In the genomic region with DNA sequence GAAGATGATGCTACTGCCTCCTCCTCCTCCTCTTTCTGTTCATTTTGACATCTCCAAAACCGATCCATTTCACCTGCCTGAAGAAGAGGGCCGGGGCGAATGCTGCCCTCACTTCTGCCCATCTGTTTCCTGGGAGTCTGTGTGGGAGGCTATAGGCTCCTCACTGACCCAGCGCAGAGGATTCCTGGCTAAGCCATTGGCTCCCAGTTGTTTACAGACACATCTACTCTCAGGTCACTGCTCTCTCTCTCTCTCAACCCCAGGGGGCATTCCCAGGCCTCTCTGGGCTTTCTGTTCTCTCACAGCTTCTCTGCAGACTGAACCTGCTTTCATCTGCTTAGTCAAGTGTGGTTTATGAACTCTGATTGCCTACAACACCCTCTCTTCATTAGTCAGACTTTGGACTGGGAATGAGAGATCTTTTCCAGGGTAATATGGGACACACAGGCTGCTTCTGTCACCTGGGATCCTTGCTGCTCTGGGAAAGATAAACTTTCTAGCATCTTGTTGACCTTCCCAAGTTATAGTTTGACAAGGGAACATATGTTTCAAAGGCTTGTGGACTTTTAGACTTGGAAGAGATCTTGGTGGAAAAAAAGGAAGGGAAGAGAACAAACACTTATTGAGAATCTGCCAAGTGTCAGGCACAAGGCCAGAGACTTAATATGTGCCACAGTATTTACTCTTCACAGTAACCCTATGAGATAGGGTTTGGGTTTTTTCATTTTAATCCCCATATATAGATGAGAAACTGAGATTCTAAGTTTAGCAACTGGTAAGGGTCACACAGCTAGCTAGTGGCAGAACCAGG, we compare ENCODE assay signal across 8 cellular contexts. TPM values are rescaled to one million over a fixed set of nuclear protein-coding genes. Genes with fewer than 3 reads are reported as not detected.
DNase-seq lines count a peak whose midpoint lies in the region; ATAC-seq and TF ChIP-seq lines count a peak whose summit lies in the region.

No MANE protein-coding gene starts in this region.

- ATAC-seq in GM21447 (IDR thresholded peaks at IDR 0.05; ENCODE audit: unreplicated experiment), result peak; percentile 50
- ATAC-seq in activated B cell treated with CpG ODN at 0.5 μM for 24 hours (ENCODE audit: low read depth), result peak; percentile 64

- peak overlapping the region; percentile 99 for H3K27ac Mint-ChIP-seq in activated B cell treated with CpG ODN at 0.5 μM for 24 hours

- intact Hi-C loops in activated B cell treated with CpG ODN at 0.5 μM for 24 hours (cut with micrococcal nuclease), result loop anchor here (1.0 to 2.0 kb wide), 7 partner anchors 13 to 679 kb away; a partner anchor contains a TSS

- H3K4me3 ChIP-seq in GM06990 (replicated peaks; ENCODE audit: low read depth, low read length), result peak overlapping the region; percentile 29
- no peak overlapping the region for H3K4me3 ChIP-seq in rectal smooth muscle tissue (ENCODE audit: low read length)

- peak overlapping the region; percentile 83 for H3K4me3 Mint-ChIP-seq in activated B cell treated with CpG ODN at 0.5 μM for 24 hours

- H3K36me3 Mint-ChIP-seq in activated B cell treated with CpG ODN at 0.5 μM for 24 hours (ENCODE audit: low read depth), result no peaks in the 10 kb centered on the region

- peak; percentile 77 for DNase-seq in GM06990 (ENCODE audit: extremely low read depth, insufficient read length)
- DNase-seq in HT-29 (ENCODE audit: low spot score), result peak; percentile 79
- DNase-seq in activated B cell treated with CpG ODN at 0.5 μM for 24 hours, result peak; percentile 59
- peak; percentile 54 for DNase-seq in epithelial cell of prostate (ENCODE audit: low read depth, low spot score)
- no peak for DNase-seq in midbrain (lab: John Stamatoyannopoulos, UW)
- DNase-seq in SIG-M5 treated with dmso at 0.1 percent for 504 hours (lab: John Stamatoyannopoulos, UW; ENCODE audit: unreplicated experiment), result no peak

- POLR2A ChIA-PET in activated B cell treated with CpG ODN at 0.5 μM for 24 hours (lab: Charles Lee), result interaction anchor here (0.5 to 18.4 kb wide), 12 partner anchors 11 to 688 kb away, joined by 3 to 509 read pairs (median 6); a partner anchor contains a TSS

- CTCF ChIA-PET in activated B cell treated with CpG ODN at 0.5 μM for 24 hours (lab: Charles Lee), result interaction anchor here (1.0 to 5.4 kb wide), 10 partner anchors 10 to 136 kb away, joined by 3 to 30 read pairs (median 4); a partner anchor contains a TSS

- H3K36me3 ChIP-seq in GM06990 (ENCODE audit: control insufficient read depth, insufficient read depth, low read length) (no peaks in the 10 kb centered on the region), rectal smooth muscle tissue (ENCODE audit: control insufficient read depth, insufficient read depth, low read length) (no peaks in the 10 kb centered on the region)

- H3K4me1 Mint-ChIP-seq in activated B cell treated with CpG ODN at 0.5 μM for 24 hours, result peaks cover 75% of the 10 kb centered on the region

- H3K27me3 ChIP-seq in GM06990 (replicated peaks; ENCODE audit: control insufficient read depth, insufficient read depth, low read length), result no peaks in the 10 kb centered on the region
- H3K27me3 ChIP-seq in rectal smooth muscle tissue (ENCODE audit: control insufficient read depth, insufficient read depth, low read length), result no peaks in the 10 kb centered on the region

- peaks cover 14% of the 10 kb centered on the region for H3K4me1 ChIP-seq in rectal smooth muscle tissue (ENCODE audit: control insufficient read depth, insufficient read depth, low read length)

- peak overlapping the region; percentile 10 for H3K9ac ChIP-seq in rectal smooth muscle tissue (ENCODE audit: low read length)

- peak; percentile 23 for TF ChIP-seq CTCF in GM06990 (IDR thresholded peaks at IDR 0.05; ENCODE audit: insufficient read depth, low read length, poor library complexity, severe bottlenecking)
- no peak for TF ChIP-seq CTCF in activated B cell treated with CpG ODN at 0.5 μM for 24 hours (IDR thresholded peaks at IDR 0.05)

- H3K27ac ChIP-seq in epithelial cell of prostate (peak overlapping the region; percentile 71), rectal smooth muscle tissue (ENCODE audit: low read depth, low read length) (peak overlapping the region; percentile 55)

- no peaks in the 10 kb centered on the region for H3K9me3 Mint-ChIP-seq in activated B cell treated with CpG ODN at 0.5 μM for 24 hours

- no peaks in the 10 kb centered on the region for H3K27me3 Mint-ChIP-seq in activated B cell treated with CpG ODN at 0.5 μM for 24 hours

RNA-seq across cellular contexts. Expression of a gene that starts 30.2 kb away (rescaled TPM):
- 39.4 and 47.6 TPM in 2 replicates for total RNA-seq in HT-29 (2014; rRNA removed; shearing (Covaris generic))
- total RNA-seq in activated B cell treated with CpG ODN at 0.5 μM for 24 hours, result 92.7 and 110 TPM in 2 replicates

Comparison
In these comparisons a context has a peak if more than half of its experiments do, and no peak if none do; other contexts are left out.
1. DNase-seq: peak in GM06990 (single experiment), HT-29 (single experiment), activated B cell treated with CpG ODN at 0.5 μM for 24 hours (single experiment) and epithelial cell of prostate (single experiment); none in midbrain (single experiment) and SIG-M5 treated with dmso at 0.1 percent for 504 hours (single experiment).